Comparison of ENCODE assay signal across 1 cellular context in the genomic region with DNA sequence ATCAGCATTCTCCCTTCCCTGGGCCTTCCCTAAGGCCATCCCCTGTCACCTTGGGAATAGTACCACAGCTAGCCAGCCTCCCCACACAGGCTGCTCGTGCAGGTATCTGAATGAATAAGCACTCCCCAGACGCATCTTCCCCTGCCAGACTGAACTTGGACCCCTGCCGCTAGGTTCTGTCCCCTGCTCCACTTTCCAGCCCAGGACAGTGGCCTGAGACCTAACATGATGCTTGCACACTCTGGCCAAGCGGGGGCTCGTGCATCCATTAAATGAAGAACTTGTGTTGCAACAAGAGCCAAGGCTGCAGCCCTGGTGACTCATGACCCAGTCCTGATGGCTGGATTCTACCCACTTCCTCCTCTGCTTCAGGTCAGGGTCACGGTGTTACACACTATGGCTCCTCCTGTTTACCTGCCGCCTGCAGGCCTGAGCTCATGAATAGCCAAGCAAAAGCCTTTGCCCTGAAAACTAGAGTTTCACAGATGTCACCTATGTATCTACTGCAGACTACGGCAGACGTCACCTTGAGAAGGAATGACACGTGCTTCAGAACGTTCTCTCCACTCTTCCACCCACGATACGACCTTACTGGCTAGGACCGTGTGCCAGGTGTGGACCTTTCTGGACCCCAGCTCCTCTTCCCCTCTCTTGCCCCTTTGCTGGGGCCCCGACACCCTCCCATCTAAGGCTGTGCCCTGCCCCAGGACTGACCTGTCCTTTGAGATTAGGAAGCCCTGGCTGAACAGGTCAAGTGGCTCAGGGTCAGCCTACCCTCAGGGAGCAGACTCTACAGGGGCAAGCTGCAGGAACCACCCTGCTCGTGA.
A peak's percentile ranks its signal among the peaks of the same experiment; 100 is the strongest.
TF ChIP-seq lines count a peak whose summit lies in the region.

No MANE protein-coding gene starts in this region.

TF ChIP-seq in liver, 16 proteins besides CTCF, POLR2A, EP300 and RAD21 (continued from another document):
- TF ChIP-seq, protein P1, sequence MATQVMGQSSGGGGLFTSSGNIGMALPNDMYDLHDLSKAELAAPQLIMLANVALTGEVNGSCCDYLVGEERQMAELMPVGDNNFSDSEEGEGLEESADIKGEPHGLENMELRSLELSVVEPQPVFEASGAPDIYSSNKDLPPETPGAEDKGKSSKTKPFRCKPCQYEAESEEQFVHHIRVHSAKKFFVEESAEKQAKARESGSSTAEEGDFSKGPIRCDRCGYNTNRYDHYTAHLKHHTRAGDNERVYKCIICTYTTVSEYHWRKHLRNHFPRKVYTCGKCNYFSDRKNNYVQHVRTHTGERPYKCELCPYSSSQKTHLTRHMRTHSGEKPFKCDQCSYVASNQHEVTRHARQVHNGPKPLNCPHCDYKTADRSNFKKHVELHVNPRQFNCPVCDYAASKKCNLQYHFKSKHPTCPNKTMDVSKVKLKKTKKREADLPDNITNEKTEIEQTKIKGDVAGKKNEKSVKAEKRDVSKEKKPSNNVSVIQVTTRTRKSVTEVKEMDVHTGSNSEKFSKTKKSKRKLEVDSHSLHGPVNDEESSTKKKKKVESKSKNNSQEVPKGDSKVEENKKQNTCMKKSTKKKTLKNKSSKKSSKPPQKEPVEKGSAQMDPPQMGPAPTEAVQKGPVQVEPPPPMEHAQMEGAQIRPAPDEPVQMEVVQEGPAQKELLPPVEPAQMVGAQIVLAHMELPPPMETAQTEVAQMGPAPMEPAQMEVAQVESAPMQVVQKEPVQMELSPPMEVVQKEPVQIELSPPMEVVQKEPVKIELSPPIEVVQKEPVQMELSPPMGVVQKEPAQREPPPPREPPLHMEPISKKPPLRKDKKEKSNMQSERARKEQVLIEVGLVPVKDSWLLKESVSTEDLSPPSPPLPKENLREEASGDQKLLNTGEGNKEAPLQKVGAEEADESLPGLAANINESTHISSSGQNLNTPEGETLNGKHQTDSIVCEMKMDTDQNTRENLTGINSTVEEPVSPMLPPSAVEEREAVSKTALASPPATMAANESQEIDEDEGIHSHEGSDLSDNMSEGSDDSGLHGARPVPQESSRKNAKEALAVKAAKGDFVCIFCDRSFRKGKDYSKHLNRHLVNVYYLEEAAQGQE (IDR thresholded peaks at IDR 0.05) = peak; percentile 60
- TF ChIP-seq HNF4A (conservative IDR thresholded peaks at IDR 0.05) (peak; percentile 64 to 86), YY1 (IDR thresholded peaks at IDR 0.05) (peak; percentile 84), HNF4G (IDR thresholded peaks at IDR 0.05) (no peak), TAF1 (conservative IDR thresholded peaks at IDR 0.05) (no peak), GABPA (IDR thresholded peaks at IDR 0.05 in 1 of 2, conservative IDR thresholded peaks at IDR 0.05 in 1 of 2) (peak in 1 of 2 donors; percentile 63), FOXA2 (IDR thresholded peaks at IDR 0.05) (peak; percentile 85), SP1 (IDR thresholded peaks at IDR 0.05) (peak; percentile 78)
- TF ChIP-seq, protein P2, sequence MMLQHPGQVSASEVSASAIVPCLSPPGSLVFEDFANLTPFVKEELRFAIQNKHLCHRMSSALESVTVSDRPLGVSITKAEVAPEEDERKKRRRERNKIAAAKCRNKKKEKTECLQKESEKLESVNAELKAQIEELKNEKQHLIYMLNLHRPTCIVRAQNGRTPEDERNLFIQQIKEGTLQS (IDR thresholded peaks at IDR 0.05) = peak; percentile 79
- TF ChIP-seq, protein P3, sequence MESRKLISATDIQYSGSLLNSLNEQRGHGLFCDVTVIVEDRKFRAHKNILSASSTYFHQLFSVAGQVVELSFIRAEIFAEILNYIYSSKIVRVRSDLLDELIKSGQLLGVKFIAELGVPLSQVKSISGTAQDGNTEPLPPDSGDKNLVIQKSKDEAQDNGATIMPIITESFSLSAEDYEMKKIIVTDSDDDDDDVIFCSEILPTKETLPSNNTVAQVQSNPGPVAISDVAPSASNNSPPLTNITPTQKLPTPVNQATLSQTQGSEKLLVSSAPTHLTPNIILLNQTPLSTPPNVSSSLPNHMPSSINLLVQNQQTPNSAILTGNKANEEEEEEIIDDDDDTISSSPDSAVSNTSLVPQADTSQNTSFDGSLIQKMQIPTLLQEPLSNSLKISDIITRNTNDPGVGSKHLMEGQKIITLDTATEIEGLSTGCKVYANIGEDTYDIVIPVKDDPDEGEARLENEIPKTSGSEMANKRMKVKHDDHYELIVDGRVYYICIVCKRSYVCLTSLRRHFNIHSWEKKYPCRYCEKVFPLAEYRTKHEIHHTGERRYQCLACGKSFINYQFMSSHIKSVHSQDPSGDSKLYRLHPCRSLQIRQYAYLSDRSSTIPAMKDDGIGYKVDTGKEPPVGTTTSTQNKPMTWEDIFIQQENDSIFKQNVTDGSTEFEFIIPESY (IDR thresholded peaks at IDR 0.05) = peak; percentile 68
